15 cellular contexts compared by ENCODE assay signal in genomic region chr15:77012868-77013267, GRCh38. TPM values are rescaled to one million over a fixed set of nuclear protein-coding genes. Genes with fewer than 3 reads are reported as not detected.
A peak's percentile ranks its signal among the peaks of the same experiment; 100 is the strongest.
DNase-seq lines count a peak whose midpoint lies in the region; ATAC-seq, FAIRE-seq and TF ChIP-seq lines count a peak whose summit lies in the region.
"Had no signal": no experiment of that assay in that cellular context is flagged by ENCODE, and none has a peak within 500 bp of the region (broad histone marks: within the 10 kb centered on the region; RNA-seq: fewer than 3 reads in every experiment).

No MANE protein-coding gene starts in this region.

- H3K27me3 ChIP-seq in small intestine (ENCODE audit: control insufficient read depth in 2 of 2, insufficient read depth in 2 of 2, low read length in 2 of 2), result no peaks in the 10 kb centered on the region
- H3K27me3 ChIP-seq: esophagus muscularis mucosa, suprapubic skin had no signal

- intact Hi-C loops in lower leg skin (cut with DNase I; ENCODE audit: low total_unique reads), result no loop called here

- peak; percentile 30 for DNase-seq in T follicular helper cell (ENCODE audit: low read depth)
- peak; percentile 39 for DNase-seq in activated gamma-delta T cell treated with anti-CD3 and anti-CD28 coated beads, Interleukin-2, amount 50 U/mL, for 16 hours (ENCODE audit: low read depth)
- DNase-seq in small intestine, result no peak
- DNase-seq in lower leg skin (ENCODE audit: low spot score in 2 of 2), result no peak
- DNase-seq in hypothalamus (lab: John Stamatoyannopoulos, UW), result no peak
- DNase-seq in foreskin fibroblast, result no peak
- DNase-seq: NCI-H187 had no signal

- no peaks in the 10 kb centered on the region for H3K36me3 ChIP-seq in small intestine (ENCODE audit: control insufficient read depth in 2 of 2, insufficient read depth in 2 of 2, low read length in 2 of 2)
- H3K36me3 ChIP-seq: esophagus muscularis mucosa, HAP-1, prostate gland, suprapubic skin had no signal

- ATAC-seq in GM18909 (IDR thresholded peaks at IDR 0.05; ENCODE audit: poor library complexity, unreplicated experiment), result peak; percentile 38
- no peak for ATAC-seq in HG02763 (IDR thresholded peaks at IDR 0.05; ENCODE audit: unreplicated experiment)
- ATAC-seq: SK-N-SH treated with all-trans-retinoic acid at 6 μM for 48 hours had no signal

- no peaks in the 10 kb centered on the region for H3K9me3 ChIP-seq in small intestine (ENCODE audit: control insufficient read depth, low read depth)
- H3K9me3 ChIP-seq: esophagus muscularis mucosa, HAP-1, prostate gland, suprapubic skin had no signal

- 54 to 59% (median 56%) methylated on average over 4 of the region's 4 CpGs for WGBS in small intestine, 3 donors
- WGBS in lower leg skin, 2 donors, result 59 to 65% methylated on average over 4 of the region's 4 CpGs

- TF ChIP-seq CTCF in lower leg skin (IDR thresholded peaks at IDR 0.05) (no peak), foreskin fibroblast (IDR thresholded peaks at IDR 0.05; ENCODE audit: low read depth, low read length) (no peak)

- H3K4me1 ChIP-seq in small intestine (ENCODE audit: control insufficient read depth in 2 of 2, insufficient read depth in 1 of 2, low read depth in 1 of 2, low read length in 1 of 2), result no peaks in the 10 kb centered on the region
- H3K4me1 ChIP-seq: HAP-1, prostate gland had no signal

- H3K4me3 ChIP-seq in small intestine (ENCODE audit: low read depth in 1 of 2, low read length in 2 of 2), result no peak overlapping the region
- H3K4me3 ChIP-seq in lower leg skin (ENCODE audit: low read depth, poor library complexity, severe bottlenecking), result no peak overlapping the region
- H3K4me3 ChIP-seq in foreskin fibroblast (ENCODE audit: low read depth in 1 of 2, low read length in 2 of 2), result no peak overlapping the region
- H3K4me3 ChIP-seq: esophagus muscularis mucosa, HAP-1, prostate gland, suprapubic skin had no signal

- H3K27ac ChIP-seq in small intestine (ENCODE audit: low read depth in 1 of 2, low read length in 1 of 2), result peak overlapping the region; percentile 2 to 55
- H3K27ac ChIP-seq: esophagus muscularis mucosa, prostate gland, suprapubic skin had no signal

- no peak for TF ChIP-seq POLR2A in lower leg skin (IDR thresholded peaks at IDR 0.05)

- no peak for FAIRE-seq in small intestine (lab: Jason Lieb, UNC)
- FAIRE-seq: D721Med had no signal

RNA-seq across cellular contexts. Expression of gene PSTPIP1, which starts 17.9 kb away (rescaled TPM):
- polyA plus RNA-seq in small intestine, result 10 to 100 TPM in 1 of 3 donors, 1 to 10 TPM in 2; 1.8 to 17.0 (median 4.1) TPM
- total RNA-seq in lower leg skin, result 1 to 10 TPM; 2.9 to 8.9 (median 4.0) TPM

RNA-seq across cellular contexts. Expression of gene TSPAN3, which starts 58.0 kb away (rescaled TPM):
- polyA plus RNA-seq in small intestine, result 100 to 1,000 TPM; 263 to 352 (median 334) TPM
- total RNA-seq in lower leg skin, result 10 to 100 TPM; 82.7 to 92.6 (median 88.2) TPM

Comparison
In these comparisons a context has a peak if more than half of its experiments do, and no peak if none do; other contexts are left out.
1. DNase-seq: peak in T follicular helper cell (single experiment) and activated gamma-delta T cell treated with anti-CD3 and anti-CD28 coated beads, Interleukin-2, amount 50 U/mL, for 16 hours (single experiment); none in small intestine (single experiment), lower leg skin (0 of 2), hypothalamus (0 of 51) and foreskin fibroblast (0 of 2).